Comparison of ENCODE assay signal across 1 cellular context in genomic region chr20:4108495-4109306, GRCh38.
A peak's percentile ranks its signal among the peaks of the same experiment; 100 is the strongest.
TF ChIP-seq lines count a peak whose summit lies in the region.

No MANE protein-coding gene starts in this region.

TF ChIP-seq in A549, 52 proteins besides CTCF, POLR2A, EP300 and RAD21 (continued from another document):
- TF ChIP-seq ATOH8 (CRISPR knock-in tag; IDR thresholded peaks at IDR 0.05; ENCODE audit: low read depth) (no peak), ZFP36 (IDR thresholded peaks at IDR 0.05; ENCODE audit: borderline replicate concordance, partially characterized antibody) (no peak), JUNB (IDR thresholded peaks at IDR 0.05) (no peak), MAX (IDR thresholded peaks at IDR 0.05) (peak; percentile 69), NFE2L2 (conservative IDR thresholded peaks at IDR 0.05; ENCODE audit: low read length) (no peak), MAFK (IDR thresholded peaks at IDR 0.05; ENCODE audit: partially characterized antibody) (no peak), MYC (IDR thresholded peaks at IDR 0.05; ENCODE audit: borderline replicate concordance, low read length) (peak; percentile 72; the same call in 1 of the 2 replicates), FOSL2 (IDR thresholded peaks at IDR 0.05) (peak; percentile 13; the same call in 1 of the 2 replicates), FOSL2 (CRISPR knock-in tag; IDR thresholded peaks at IDR 0.05) (peak; percentile 31; the same call in 1 of the 2 replicates), FOXS1 (CRISPR knock-in tag; IDR thresholded peaks at IDR 0.05) (no peak), CEBPB (IDR thresholded peaks at IDR 0.05) (peak; percentile 96 to 97)
